Comparison of ENCODE assay signal across 9 cellular contexts in genomic region chr15:26081758-26082068, GRCh38.
DNase-seq lines count a peak whose midpoint lies in the region; ATAC-seq and TF ChIP-seq lines count a peak whose summit lies in the region.
"Had no signal": no experiment of that assay in that cellular context is flagged by ENCODE, and none has a peak within 500 bp of the region (broad histone marks: within the 10 kb centered on the region; RNA-seq: fewer than 3 reads in every experiment).

No MANE protein-coding gene starts in this region.

- H3K27me3 Mint-ChIP-seq in activated T-cell treated with anti-CD3 and anti-CD28 coated beads, Interleukin-2, amount 50 U/mL, for 4 hours (ENCODE audit: low read depth) = peaks cover 2% of the 10 kb centered on the region
- H3K27me3 Mint-ChIP-seq in activated naive CD8-positive, alpha-beta T cell treated with anti-CD3 and anti-CD28 coated beads, Interleukin-2, amount 10 ng/mL, durations not matched to agents 7 days and 5 days = peaks cover 3% of the 10 kb centered on the region

- peak overlapping the region; percentile 85 for H3K4me3 Mint-ChIP-seq in activated T-cell treated with anti-CD3 and anti-CD28 coated beads, Interleukin-2, amount 50 U/mL, for 4 hours
- peak overlapping the region; percentile 92 for H3K4me3 Mint-ChIP-seq in activated naive CD8-positive, alpha-beta T cell treated with anti-CD3 and anti-CD28 coated beads, Interleukin-2, amount 10 ng/mL, durations not matched to agents 7 days and 5 days

- intact Hi-C loops in lower lobe of right lung (cut with DNase I) (no loop called here), transverse colon (cut with DNase I; ENCODE audit: low total_unique reads) (no loop called here)

- in situ Hi-C loops in transverse colon (cut with MboI; ENCODE audit: low pct_ligation_motif_present in 1 of 4, low pct_unique_long_range_greater_than_20kb in 1 of 4, low sequenced_read_pairs in 3 of 4) = loop anchor here in 1 of 4 donors (25.0 kb wide), 2 partner anchors 219 to 644 kb away; partner anchors contain the start of genes ATP10A and UBE3A

- no peaks in the 10 kb centered on the region for H3K36me3 Mint-ChIP-seq in activated T-cell treated with anti-CD3 and anti-CD28 coated beads, Interleukin-2, amount 50 U/mL, for 4 hours (ENCODE audit: insufficient read depth)
- H3K36me3 Mint-ChIP-seq in activated naive CD8-positive, alpha-beta T cell treated with anti-CD3 and anti-CD28 coated beads, Interleukin-2, amount 10 ng/mL, durations not matched to agents 7 days and 5 days = no peaks in the 10 kb centered on the region

- H3K27ac Mint-ChIP-seq in activated naive CD8-positive, alpha-beta T cell treated with anti-CD3 and anti-CD28 coated beads, Interleukin-2, amount 10 ng/mL, durations not matched to agents 7 days and 5 days = peak overlapping the region; percentile 92

- DNase-seq in activated T-cell treated with anti-CD3 and anti-CD28 coated beads, Interleukin-2, amount 50 U/mL, for 4 hours = no peak
- DNase-seq in activated T-cell treated with anti-CD3 and anti-CD28 coated beads, Interleukin-2, amount 50 U/mL, for 48 hours = no peak
- no peak for DNase-seq in activated naive CD8-positive, alpha-beta T cell treated with anti-CD3 and anti-CD28 coated beads, Interleukin-2, amount 10 ng/mL, durations not matched to agents 7 days and 5 days
- no peak for DNase-seq in lower lobe of right lung
- DNase-seq in transverse colon = no peak
- no peak for DNase-seq in HuH-7 (ENCODE audit: low spot score)
- no peak for DNase-seq in NCI-H1417 treated with DMSO at 0.1 percent for 48 hours (lab: John Stamatoyannopoulos, UW)

- H3K36me3 ChIP-seq in lower lobe of right lung (no peaks in the 10 kb centered on the region), transverse colon (no peaks in the 10 kb centered on the region)
- H3K36me3 ChIP-seq: pancreas had no signal

- no peaks in the 10 kb centered on the region for H3K9me3 Mint-ChIP-seq in activated T-cell treated with anti-CD3 and anti-CD28 coated beads, Interleukin-2, amount 50 U/mL, for 4 hours
- H3K9me3 Mint-ChIP-seq in activated naive CD8-positive, alpha-beta T cell treated with anti-CD3 and anti-CD28 coated beads, Interleukin-2, amount 10 ng/mL, durations not matched to agents 7 days and 5 days = no peaks in the 10 kb centered on the region

- H3K9me3 ChIP-seq in lower lobe of right lung (no peaks in the 10 kb centered on the region), transverse colon (no peaks in the 10 kb centered on the region)
- H3K9me3 ChIP-seq: pancreas had no signal

- H3K4me1 ChIP-seq in lower lobe of right lung = peaks cover 3% of the 10 kb centered on the region
- peaks cover 0 to 10% (median 0%) of the 10 kb centered on the region in 4 donors for H3K4me1 ChIP-seq in transverse colon

- ATAC-seq in activated T-cell treated with anti-CD3 and anti-CD28 coated beads, Interleukin-2, amount 50 U/mL, for 4 hours = no peak
- no peak for ATAC-seq in activated naive CD8-positive, alpha-beta T cell treated with anti-CD3 and anti-CD28 coated beads, Interleukin-2, amount 10 ng/mL, durations not matched to agents 7 days and 5 days (ENCODE audit: low read depth)
- no peak for ATAC-seq in lower lobe of right lung
- no peak for ATAC-seq in HG03025 (IDR thresholded peaks at IDR 0.05; ENCODE audit: low FRiP score, unreplicated experiment)

- TF ChIP-seq POLR2A in transverse colon (IDR thresholded peaks at IDR 0.05) = no peak

- peaks cover 40% of the 10 kb centered on the region for H3K4me1 Mint-ChIP-seq in activated T-cell treated with anti-CD3 and anti-CD28 coated beads, Interleukin-2, amount 50 U/mL, for 4 hours (ENCODE audit: low read depth)
- peaks cover 18% of the 10 kb centered on the region for H3K4me1 Mint-ChIP-seq in activated naive CD8-positive, alpha-beta T cell treated with anti-CD3 and anti-CD28 coated beads, Interleukin-2, amount 10 ng/mL, durations not matched to agents 7 days and 5 days

- H3K4me3 ChIP-seq in lower lobe of right lung (peak overlapping the region; percentile 73), transverse colon (peak overlapping the region in 2 of 4 donors; percentile 16 to 53)

- H3K27ac ChIP-seq in lower lobe of right lung (no peak overlapping the region), transverse colon (peak overlapping the region; percentile 37 to 91 (median 64))

- POLR2A ChIA-PET in activated naive CD8-positive, alpha-beta T cell treated with anti-CD3 and anti-CD28 coated beads, Interleukin-2, amount 10 ng/mL, durations not matched to agents 7 days and 5 days (lab: Charles Lee) = no interaction called here

- no peak for TF ChIP-seq EP300 in transverse colon (IDR thresholded peaks at IDR 0.05; ENCODE audit: low read depth)

- no peaks in the 10 kb centered on the region for H3K27me3 ChIP-seq in lower lobe of right lung (ENCODE audit: low read depth)
- no peaks in the 10 kb centered on the region for H3K27me3 ChIP-seq in transverse colon
- H3K27me3 ChIP-seq: pancreas had no signal

- TF ChIP-seq CTCF in lower lobe of right lung (IDR thresholded peaks at IDR 0.05) = no peak
- TF ChIP-seq CTCF in transverse colon (IDR thresholded peaks at IDR 0.05) = no peak

- 29 to 67% methylated on average over 5 of the region's 5 CpGs for WGBS in transverse colon (ENCODE audit: low coverage in 1 of 2), 2 donors
